Comparison of ENCODE assay signal across 10 cellular contexts in the genomic region with DNA sequence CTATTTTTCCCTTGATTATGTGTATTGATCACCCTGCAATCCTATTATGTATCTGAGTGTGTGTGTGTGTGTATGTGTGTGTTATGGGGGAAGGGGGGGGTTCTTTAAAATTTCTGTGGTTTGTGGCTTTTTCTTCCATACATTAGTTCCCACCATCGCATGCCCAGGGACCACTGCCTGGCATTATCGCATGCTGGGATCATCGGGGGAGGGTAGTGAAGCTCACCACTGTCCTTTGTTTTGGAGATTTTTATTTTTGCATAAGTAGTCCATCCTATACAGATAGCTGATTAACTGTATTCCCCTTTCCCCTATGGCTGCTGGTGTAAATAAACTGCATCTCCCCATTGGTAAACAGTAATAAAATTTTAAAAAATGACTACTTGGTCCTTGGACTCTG. TPM values are rescaled to one million over a fixed set of nuclear protein-coding genes. Genes with fewer than 3 reads are reported as not detected.
A peak's percentile ranks its signal among the peaks of the same experiment; 100 is the strongest.
DNase-seq lines count a peak whose midpoint lies in the region; ATAC-seq, FAIRE-seq and TF ChIP-seq lines count a peak whose summit lies in the region.
"Had no signal": no experiment of that assay in that cellular context is flagged by ENCODE, and none has a peak within 500 bp of the region (broad histone marks: within the 10 kb centered on the region; RNA-seq: fewer than 3 reads in every experiment).

No MANE protein-coding gene starts in this region.

- H3K4ac ChIP-seq in H9 (ENCODE audit: low read depth, low read length), result no peak overlapping the region
- no peak overlapping the region for H3K4ac ChIP-seq in neuronal stem cell (ENCODE audit: low read length)

- no peak for TF ChIP-seq POLR2A in erythroblast (IDR thresholded peaks at IDR 0.05; ENCODE audit: low read length)

- H3K27me3 Mint-ChIP-seq in H9 (ENCODE audit: low read depth), result no peaks in the 10 kb centered on the region
- no peaks in the 10 kb centered on the region for H3K27me3 Mint-ChIP-seq in T-cell

- no peak overlapping the region for H4K91ac ChIP-seq in H9 (ENCODE audit: insufficient read length, low read depth, low read length)
- H4K91ac ChIP-seq in neuronal stem cell (ENCODE audit: low read depth, low read length, poor library complexity), result no peak overlapping the region

- H2BK120ac ChIP-seq in H9 (ENCODE audit: low read depth, low read length, poor library complexity, severe bottlenecking) (no peak overlapping the region), neuronal stem cell (ENCODE audit: low read depth, low read length) (no peak overlapping the region)

- H3K4me1 ChIP-seq in H9 (ENCODE audit: insufficient read depth, low read length), result peaks cover 16% of the 10 kb centered on the region
- peaks cover 29% of the 10 kb centered on the region for H3K4me1 ChIP-seq in hepatocyte (ENCODE audit: insufficient read depth)
- H3K4me1 ChIP-seq in rectal smooth muscle tissue (ENCODE audit: control insufficient read depth, insufficient read depth, low read length), result peaks cover 18% of the 10 kb centered on the region
- peaks cover 13 to 14% of the 10 kb centered on the region in 2 donors for H3K4me1 ChIP-seq in neuronal stem cell (ENCODE audit: control insufficient read depth in 2 of 2, insufficient read depth in 1 of 2, low read depth in 1 of 2, low read length in 2 of 2)

- peaks cover 55 to 57% of the 10 kb centered on the region in 2 experiments for H3K4me1 Mint-ChIP-seq in H9
- H3K4me1 Mint-ChIP-seq in T-cell, result peaks cover 59 to 72% (median 67%) of the 10 kb centered on the region in 3 donors

- H3K27ac Mint-ChIP-seq in H9 (peak overlapping the region in 2 of 3 experiments; percentile 88 to 94; a peak in 4 of 7 replicates), T-cell (peak overlapping the region; percentile 10 to 28)

- H3T11ph ChIP-seq in H9 (ENCODE audit: low read length), result no peak overlapping the region

- peaks cover 15 to 20% (median 20%) of the 10 kb centered on the region in 3 experiments for H3K36me3 Mint-ChIP-seq in H9 (ENCODE audit: insufficient read depth in 1 of 3, low read depth in 3 of 3)
- peaks cover 43% of the 10 kb centered on the region for H3K36me3 Mint-ChIP-seq in T-cell

- no peak for DNase-seq in H9
- DNase-seq in T-cell, result no peak
- no peak for DNase-seq in hepatocyte (ENCODE audit: low spot score)
- no peak for DNase-seq in neuronal stem cell (ENCODE audit: low spot score)
- DNase-seq in frontal cortex (ENCODE audit: low spot score in 2 of 2), result no peak
- no peak for DNase-seq in erythroblast (lab: John Stamatoyannopoulos, UW)
- DNase-seq: GDM1; MM.1S; stimulated activated CD4-positive, alpha-beta T cell treated with anti-CD3 and anti-CD28 coated beads, Interleukin-12 subunit alpha, Interleukin-12 subunit beta, amount 100 ng/mL, for 4 hours had no signal

- H3K79me1 ChIP-seq in H9 (ENCODE audit: insufficient read depth, low read depth, low read length, poor library complexity, severe bottlenecking), result peaks cover 3% of the 10 kb centered on the region
- H3K79me1 ChIP-seq in neuronal stem cell (ENCODE audit: low read depth, low read length), result no peaks in the 10 kb centered on the region

- no peak overlapping the region for H2AFZ ChIP-seq in H9 (ENCODE audit: low read length)
- H2AFZ ChIP-seq in hepatocyte, result no peak overlapping the region
- no peak overlapping the region for H2AFZ ChIP-seq in neuronal stem cell (ENCODE audit: low read length)

- TF ChIP-seq CTCF in H9 (conservative IDR thresholded peaks at IDR 0.05) (no peak), hepatocyte (IDR thresholded peaks at IDR 0.05; ENCODE audit: poor library complexity) (no peak)

- H3K79me2 ChIP-seq in H9 (ENCODE audit: insufficient read depth, low read length), result peaks cover 22% of the 10 kb centered on the region; the same call in 1 of the 2 replicates
- H3K79me2 ChIP-seq in hepatocyte, result peaks cover 69% of the 10 kb centered on the region

- no peaks in the 10 kb centered on the region for H3K9me3 Mint-ChIP-seq in H9
- H3K9me3 Mint-ChIP-seq in T-cell, result no peaks in the 10 kb centered on the region

- FAIRE-seq in frontal cortex (lab: Jason Lieb, UNC), result no peak

- H3K4me2 ChIP-seq in H9 (ENCODE audit: insufficient read depth, insufficient read length, low read length) (peak overlapping the region; percentile 94), hepatocyte (peak overlapping the region; percentile 98), neuronal stem cell (ENCODE audit: insufficient read depth, low read length, poor library complexity, severe bottlenecking) (no peak overlapping the region)

- no peak overlapping the region for H2BK12ac ChIP-seq in H9 (ENCODE audit: insufficient read length, low read depth, low read length)
- H2BK12ac ChIP-seq in neuronal stem cell (ENCODE audit: low read length), result no peak overlapping the region

- H3K27me3 ChIP-seq in H9 (ENCODE audit: insufficient read depth, low read length), result no peaks in the 10 kb centered on the region
- no peaks in the 10 kb centered on the region for H3K27me3 ChIP-seq in hepatocyte
- H3K27me3 ChIP-seq in rectal smooth muscle tissue (ENCODE audit: control insufficient read depth, insufficient read depth, low read length), result no peaks in the 10 kb centered on the region
- H3K27me3 ChIP-seq in neuronal stem cell (ENCODE audit: control insufficient read depth in 3 of 3, insufficient read depth in 3 of 3, low read depth in 1 of 3, low read length in 3 of 3), result no peaks in the 10 kb centered on the region

- H3K27ac ChIP-seq in H9 (ENCODE audit: insufficient read length, low read depth, low read length), result no peak overlapping the region
- no peak overlapping the region for H3K27ac ChIP-seq in hepatocyte
- H3K27ac ChIP-seq in rectal smooth muscle tissue (ENCODE audit: low read depth, low read length), result no peak overlapping the region
- H3K27ac ChIP-seq in neuronal stem cell (replicated peaks; ENCODE audit: low read length), result no peak overlapping the region

- H3K23ac ChIP-seq in H9 (ENCODE audit: insufficient read length, low read depth, low read length) (no peak overlapping the region), neuronal stem cell (ENCODE audit: low read depth, low read length, poor library complexity) (no peak overlapping the region)

- H3K4me3 Mint-ChIP-seq in H9 (peak overlapping the region; percentile 94 to 97), T-cell (peak overlapping the region; percentile 29 to 97 (median 31))

- no peak overlapping the region for H3K4me3 ChIP-seq in hepatocyte
- H3K4me3 ChIP-seq in rectal smooth muscle tissue (ENCODE audit: low read length), result peak overlapping the region; percentile 98
- no peak overlapping the region for H3K4me3 ChIP-seq in neuronal stem cell (ENCODE audit: low read length in 2 of 2)

- H2BK5ac ChIP-seq in H9 (ENCODE audit: insufficient read length, low read length) (no peak overlapping the region), neuronal stem cell (ENCODE audit: low read length) (no peak overlapping the region)

- H4K8ac ChIP-seq in H9 (replicated peaks; ENCODE audit: insufficient read length, low read depth, low read length) (no peak overlapping the region), neuronal stem cell (ENCODE audit: low read depth, low read length) (no peak overlapping the region)

- H3K9me3 ChIP-seq in H9 (ENCODE audit: control insufficient read depth, low read depth, low read length) (no peaks in the 10 kb centered on the region), hepatocyte (ENCODE audit: low read depth) (no peaks in the 10 kb centered on the region), neuronal stem cell (replicated peaks in 1 of 2; ENCODE audit: control insufficient read depth in 2 of 2, insufficient read depth in 1 of 2, low read depth in 1 of 2, low read length in 2 of 2) (no peaks in the 10 kb centered on the region)

- no peak overlapping the region for H3K56ac ChIP-seq in H9 (ENCODE audit: insufficient read length, low read depth, low read length)

- H3K9me2 ChIP-seq in hepatocyte (replicated peaks; ENCODE audit: insufficient read depth), result no peaks in the 10 kb centered on the region

- H2BK15ac ChIP-seq in H9 (ENCODE audit: low read depth, low read length), result no peak overlapping the region
- no peak overlapping the region for H2BK15ac ChIP-seq in neuronal stem cell (ENCODE audit: low read length)

- H3K18ac ChIP-seq in H9 (ENCODE audit: insufficient read length, low read depth, low read length) (no peak overlapping the region), neuronal stem cell (ENCODE audit: low read length) (no peak overlapping the region)

- peaks cover 14% of the 10 kb centered on the region for H3K23me2 ChIP-seq in H9 (ENCODE audit: insufficient read length, low read depth, low read length, poor library complexity, severe bottlenecking)

- POLR2A ChIA-PET in T-cell (lab: Charles Lee), result interaction anchor here (0.7 to 1.0 kb wide), 2 partner anchors 8 to 10 kb away, joined by 3 to 4 read pairs; no protein-coding TSS in a partner anchor

- no peak overlapping the region for H2AK5ac ChIP-seq in H9 (ENCODE audit: insufficient read length, low read length)
- no peak overlapping the region for H2AK5ac ChIP-seq in neuronal stem cell (ENCODE audit: low read depth, low read length)

- no peak for ATAC-seq in T-cell (replicated peaks in 1 of 4)

- no peaks in the 10 kb centered on the region for H4K20me1 ChIP-seq in H9 (ENCODE audit: control insufficient read depth, insufficient read depth, insufficient read length)
- peaks cover 44% of the 10 kb centered on the region for H4K20me1 ChIP-seq in hepatocyte (ENCODE audit: insufficient read depth, poor library complexity, severe bottlenecking)

- WGBS in H9 (ENCODE audit: extremely low coverage, insufficient read length, low lambda C conversion rate), result no CpG with 5 or more reads among the region's 3 CpGs
- WGBS in hepatocyte (ENCODE audit: low lambda C conversion rate, missing lambda C conversion rate), result 69% methylated on average over 3 of the region's 3 CpGs
- WGBS in neuronal stem cell (ENCODE audit: extremely low coverage in 2 of 2, insufficient read length in 2 of 2, insufficient replicate concordance in 1 of 2), 2 donors, result no CpG with 5 or more reads among the region's 3 CpGs

- H3K36me3 ChIP-seq in hepatocyte (replicated peaks; ENCODE audit: insufficient read depth, low read depth) (no peaks in the 10 kb centered on the region), rectal smooth muscle tissue (ENCODE audit: control insufficient read depth, insufficient read depth, low read length) (peaks cover 2% of the 10 kb centered on the region), neuronal stem cell (replicated peaks in 1 of 2; ENCODE audit: control insufficient read depth in 2 of 2, insufficient read depth in 2 of 2, low read length in 2 of 2) (peaks cover 5 to 60% of the 10 kb centered on the region in 2 donors)

- H3K9ac ChIP-seq in H9 (ENCODE audit: extremely low read depth, insufficient read length, low read length) (no peak overlapping the region), rectal smooth muscle tissue (ENCODE audit: low read length) (no peak overlapping the region), neuronal stem cell (ENCODE audit: low read depth, low read length, poor library complexity) (no peak overlapping the region)

- H2BK20ac ChIP-seq in H9 (ENCODE audit: low read depth, low read length, poor library complexity, severe bottlenecking), result no peak overlapping the region

- H3K14ac ChIP-seq in H9 (ENCODE audit: insufficient read depth, low read length) (no peak overlapping the region), neuronal stem cell (ENCODE audit: low read length) (no peak overlapping the region)

- CTCF ChIA-PET in T-cell (lab: Charles Lee), result no interaction called here

- H4K5ac ChIP-seq in H9 (ENCODE audit: insufficient read length, low read depth, low read length), result no peak overlapping the region

RNA-seq across cellular contexts. Expression of a gene that starts 3.4 kb away (rescaled TPM):
- total RNA-seq in H9 (2021), result 35.3 TPM in 2 replicates
- 10 to 100 TPM; 35.1 to 46.8 (median 40.3) TPM for total RNA-seq in T-cell
- 46.6 and 47.0 TPM in 2 replicates for total RNA-seq in hepatocyte
- 30.7 and 33.1 TPM in 2 replicates for polyA plus RNA-seq in hepatocyte
- polyA plus RNA-seq in neuronal stem cell (2013, experiment 1 of 2), result 41.2 TPM
- 40.4 TPM for polyA plus RNA-seq in neuronal stem cell (2013, experiment 2 of 2)
- 103 TPM for total RNA-seq in frontal cortex
